11 cellular contexts compared by ENCODE assay signal in the genomic region with DNA sequence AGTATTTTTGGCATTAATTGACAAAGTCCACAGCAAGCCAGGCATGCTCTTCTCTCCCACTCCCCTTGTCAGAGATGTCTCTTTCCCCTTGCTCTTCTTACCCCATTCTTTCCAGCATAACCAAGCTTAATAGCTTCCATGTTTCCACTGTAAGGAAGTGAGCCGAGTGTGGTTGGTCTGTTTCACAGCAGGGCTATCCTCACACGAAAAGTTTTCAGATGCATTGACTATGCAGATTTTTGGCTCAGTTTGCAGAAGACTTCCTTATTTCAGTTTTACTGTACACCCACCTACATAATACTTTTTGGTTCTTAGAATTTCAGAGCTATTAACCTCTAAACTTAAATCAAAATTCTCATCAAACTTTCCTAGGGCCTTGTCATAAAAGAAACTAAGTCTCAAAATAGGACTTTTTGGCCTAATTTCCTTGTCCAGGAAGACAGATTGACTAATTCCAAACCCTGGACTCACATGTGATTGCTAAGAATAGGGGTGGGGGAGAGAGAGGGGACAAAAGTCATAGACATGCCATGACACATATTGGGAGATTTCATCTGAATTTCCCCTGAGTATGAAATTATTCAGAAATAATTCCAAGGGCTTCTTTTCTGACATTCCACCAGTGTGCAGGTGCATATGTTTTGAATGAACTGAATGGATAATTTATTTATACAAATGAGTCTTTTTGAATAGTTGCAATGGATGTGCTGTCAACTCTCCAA.
A peak's percentile ranks its signal among the peaks of the same experiment; 100 is the strongest.
DNase-seq lines count a peak whose midpoint lies in the region; ATAC-seq, FAIRE-seq and TF ChIP-seq lines count a peak whose summit lies in the region.
"Had no signal": no experiment of that assay in that cellular context is flagged by ENCODE, and none has a peak within 500 bp of the region (broad histone marks: within the 10 kb centered on the region; RNA-seq: fewer than 3 reads in every experiment).

No MANE protein-coding gene starts in this region.

- peaks cover 3% of the 10 kb centered on the region for H3K27me3 Mint-ChIP-seq in nephron progenitor cell (ENCODE audit: low read depth, poor library complexity)

- no peak for TF ChIP-seq CTCF in GM10248 (IDR thresholded peaks at IDR 0.05; ENCODE audit: control extremely low read depth, extremely low read depth, low read depth, missing control alignments)
- no peak for TF ChIP-seq CTCF in nephron progenitor cell (IDR thresholded peaks at IDR 0.05)

- DNase-seq in GM10248 (ENCODE audit: extremely low spot score) (peak; percentile 63), GM19239 (ENCODE audit: insufficient read length, low spot score) (peak; percentile 22), OCI-M1 (lab: John Stamatoyannopoulos, UW) (peak; percentile 20), nephron progenitor cell (no peak), urothelium cell line (ENCODE audit: low spot score) (no peak), COR-L47 (lab: John Stamatoyannopoulos, UW) (no peak)
- no peak for DNase-seq in activated naive CD4-positive, alpha-beta T cell (lab: John Stamatoyannopoulos, UW)
- DNase-seq: DMS153, left cardiac atrium, NCI-H774 had no signal

- no peaks in the 10 kb centered on the region for H3K36me3 Mint-ChIP-seq in nephron progenitor cell (ENCODE audit: low read depth)

- no peak overlapping the region for H3K4me3 Mint-ChIP-seq in nephron progenitor cell

- CTCF ChIA-PET in GM10248 (lab: Yijun Ruan, JAX) = interaction anchor here (2.1 kb wide), 1 partner anchor 27 kb away, joined by 12 read pairs; no protein-coding TSS in a partner anchor

- no peaks in the 10 kb centered on the region for H3K9me3 Mint-ChIP-seq in nephron progenitor cell

- no peak overlapping the region for H3K27ac Mint-ChIP-seq in nephron progenitor cell

- POLR2A ChIA-PET in GM10248 (lab: Yijun Ruan, JAX) = no interaction called here

- FAIRE-seq in GM19239 (lab: Jason Lieb, UNC) = peak; percentile 64
- no peak for FAIRE-seq in urothelium cell line (lab: Jason Lieb, UNC)

- peak; percentile 83 for ATAC-seq in HG02973 (IDR thresholded peaks at IDR 0.05; ENCODE audit: unreplicated experiment)

- H3K4me1 Mint-ChIP-seq in nephron progenitor cell = peaks cover 5% of the 10 kb centered on the region

Comparison
In these comparisons a context has a peak if more than half of its experiments do, and no peak if none do; other contexts are left out.
1. DNase-seq: peak in GM10248 (single experiment), GM19239 (single experiment) and OCI-M1 (single experiment); none in nephron progenitor cell (single experiment), urothelium cell line (single experiment), activated naive CD4-positive, alpha-beta T cell (0 of 4) and COR-L47 (single experiment).